ENCODE assay signal across 2 cellular contexts in the genomic region with DNA sequence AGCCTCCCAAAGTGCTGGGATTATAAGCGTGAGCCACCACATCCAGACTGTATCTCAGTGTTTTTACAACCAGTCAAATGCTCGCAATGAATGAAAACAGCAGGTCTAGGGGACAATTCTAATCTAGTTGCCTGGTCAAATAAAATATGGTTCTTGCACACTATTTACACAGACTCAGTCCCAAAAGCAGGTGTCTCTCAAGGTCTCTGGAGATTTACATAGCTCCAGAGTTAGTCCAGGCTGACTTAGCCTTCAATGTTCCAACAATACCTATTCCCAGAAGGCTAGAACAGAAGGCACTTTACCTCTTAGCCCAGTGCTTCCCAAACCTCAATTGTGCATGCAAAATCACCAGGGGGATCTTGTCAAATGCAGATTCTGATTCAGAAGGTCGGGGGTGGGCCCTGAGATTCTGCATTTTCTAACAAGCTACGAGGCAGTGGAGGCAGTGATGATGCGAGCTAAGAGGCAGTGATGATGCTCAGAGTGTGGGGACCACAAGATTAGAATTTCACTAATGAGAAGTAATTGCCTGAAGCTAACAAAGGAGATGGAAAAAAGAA.
TF ChIP-seq lines count a peak whose summit lies in the region.

No MANE protein-coding gene starts in this region.

TF ChIP-seq in GM23338, 12 proteins besides CTCF, POLR2A, EP300 and RAD21:
- TF ChIP-seq, protein P1, sequence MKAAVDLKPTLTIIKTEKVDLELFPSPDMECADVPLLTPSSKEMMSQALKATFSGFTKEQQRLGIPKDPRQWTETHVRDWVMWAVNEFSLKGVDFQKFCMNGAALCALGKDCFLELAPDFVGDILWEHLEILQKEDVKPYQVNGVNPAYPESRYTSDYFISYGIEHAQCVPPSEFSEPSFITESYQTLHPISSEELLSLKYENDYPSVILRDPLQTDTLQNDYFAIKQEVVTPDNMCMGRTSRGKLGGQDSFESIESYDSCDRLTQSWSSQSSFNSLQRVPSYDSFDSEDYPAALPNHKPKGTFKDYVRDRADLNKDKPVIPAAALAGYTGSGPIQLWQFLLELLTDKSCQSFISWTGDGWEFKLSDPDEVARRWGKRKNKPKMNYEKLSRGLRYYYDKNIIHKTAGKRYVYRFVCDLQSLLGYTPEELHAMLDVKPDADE (IDR thresholded peaks at IDR 0.05) = no peak
- TF ChIP-seq, protein P2, sequence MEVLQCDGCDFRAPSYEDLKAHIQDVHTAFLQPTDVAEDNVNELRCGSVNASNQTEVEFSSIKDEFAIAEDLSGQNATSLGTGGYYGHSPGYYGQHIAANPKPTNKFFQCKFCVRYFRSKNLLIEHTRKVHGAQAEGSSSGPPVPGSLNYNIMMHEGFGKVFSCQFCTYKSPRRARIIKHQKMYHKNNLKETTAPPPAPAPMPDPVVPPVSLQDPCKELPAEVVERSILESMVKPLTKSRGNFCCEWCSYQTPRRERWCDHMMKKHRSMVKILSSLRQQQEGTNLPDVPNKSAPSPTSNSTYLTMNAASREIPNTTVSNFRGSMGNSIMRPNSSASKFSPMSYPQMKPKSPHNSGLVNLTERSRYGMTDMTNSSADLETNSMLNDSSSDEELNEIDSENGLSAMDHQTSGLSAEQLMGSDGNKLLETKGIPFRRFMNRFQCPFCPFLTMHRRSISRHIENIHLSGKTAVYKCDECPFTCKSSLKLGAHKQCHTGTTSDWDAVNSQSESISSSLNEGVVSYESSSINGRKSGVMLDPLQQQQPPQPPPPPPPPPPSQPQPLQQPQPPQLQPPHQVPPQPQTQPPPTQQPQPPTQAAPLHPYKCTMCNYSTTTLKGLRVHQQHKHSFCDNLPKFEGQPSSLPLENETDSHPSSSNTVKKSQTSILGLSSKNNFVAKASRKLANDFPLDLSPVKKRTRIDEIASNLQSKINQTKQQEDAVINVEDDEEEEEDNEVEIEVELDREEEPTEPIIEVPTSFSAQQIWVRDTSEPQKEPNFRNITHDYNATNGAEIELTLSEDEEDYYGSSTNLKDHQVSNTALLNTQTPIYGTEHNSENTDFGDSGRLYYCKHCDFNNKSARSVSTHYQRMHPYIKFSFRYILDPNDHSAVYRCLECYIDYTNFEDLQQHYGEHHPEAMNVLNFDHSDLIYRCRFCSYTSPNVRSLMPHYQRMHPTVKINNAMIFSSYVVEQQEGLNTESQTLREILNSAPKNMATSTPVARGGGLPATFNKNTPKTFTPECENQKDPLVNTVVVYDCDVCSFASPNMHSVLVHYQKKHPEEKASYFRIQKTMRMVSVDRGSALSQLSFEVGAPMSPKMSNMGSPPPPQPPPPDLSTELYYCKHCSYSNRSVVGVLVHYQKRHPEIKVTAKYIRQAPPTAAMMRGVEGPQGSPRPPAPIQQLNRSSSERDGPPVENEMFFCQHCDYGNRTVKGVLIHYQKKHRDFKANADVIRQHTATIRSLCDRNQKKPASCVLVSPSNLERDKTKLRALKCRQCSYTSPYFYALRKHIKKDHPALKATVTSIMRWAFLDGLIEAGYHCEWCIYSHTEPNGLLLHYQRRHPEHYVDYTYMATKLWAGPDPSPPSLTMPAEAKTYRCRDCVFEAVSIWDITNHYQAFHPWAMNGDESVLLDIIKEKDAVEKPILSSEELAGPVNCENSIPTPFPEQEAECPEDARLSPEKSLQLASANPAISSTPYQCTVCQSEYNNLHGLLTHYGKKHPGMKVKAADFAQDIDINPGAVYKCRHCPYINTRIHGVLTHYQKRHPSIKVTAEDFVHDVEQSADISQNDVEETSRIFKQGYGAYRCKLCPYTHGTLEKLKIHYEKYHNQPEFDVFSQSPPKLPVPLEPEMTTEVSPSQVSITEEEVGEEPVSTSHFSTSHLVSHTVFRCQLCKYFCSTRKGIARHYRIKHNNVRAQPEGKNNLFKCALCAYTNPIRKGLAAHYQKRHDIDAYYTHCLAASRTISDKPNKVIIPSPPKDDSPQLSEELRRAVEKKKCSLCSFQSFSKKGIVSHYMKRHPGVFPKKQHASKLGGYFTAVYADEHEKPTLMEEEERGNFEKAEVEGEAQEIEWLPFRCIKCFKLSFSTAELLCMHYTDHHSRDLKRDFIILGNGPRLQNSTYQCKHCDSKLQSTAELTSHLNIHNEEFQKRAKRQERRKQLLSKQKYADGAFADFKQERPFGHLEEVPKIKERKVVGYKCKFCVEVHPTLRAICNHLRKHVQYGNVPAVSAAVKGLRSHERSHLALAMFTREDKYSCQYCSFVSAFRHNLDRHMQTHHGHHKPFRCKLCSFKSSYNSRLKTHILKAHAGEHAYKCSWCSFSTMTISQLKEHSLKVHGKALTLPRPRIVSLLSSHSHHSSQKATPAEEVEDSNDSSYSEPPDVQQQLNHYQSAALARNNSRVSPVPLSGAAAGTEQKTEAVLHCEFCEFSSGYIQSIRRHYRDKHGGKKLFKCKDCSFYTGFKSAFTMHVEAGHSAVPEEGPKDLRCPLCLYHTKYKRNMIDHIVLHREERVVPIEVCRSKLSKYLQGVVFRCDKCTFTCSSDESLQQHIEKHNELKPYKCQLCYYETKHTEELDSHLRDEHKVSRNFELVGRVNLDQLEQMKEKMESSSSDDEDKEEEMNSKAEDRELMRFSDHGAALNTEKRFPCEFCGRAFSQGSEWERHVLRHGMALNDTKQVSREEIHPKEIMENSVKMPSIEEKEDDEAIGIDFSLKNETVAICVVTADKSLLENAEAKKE (CRISPR knock-in tag; IDR thresholded peaks at IDR 0.05) = peak; percentile 3; the same call in 1 of the 2 replicates
TF ChIP-seq in GM23338: peak in this region for 1.

TF ChIP-seq in WTC11, 78 proteins besides CTCF, POLR2A, EP300 and RAD21:
- TF ChIP-seq, protein P3, sequence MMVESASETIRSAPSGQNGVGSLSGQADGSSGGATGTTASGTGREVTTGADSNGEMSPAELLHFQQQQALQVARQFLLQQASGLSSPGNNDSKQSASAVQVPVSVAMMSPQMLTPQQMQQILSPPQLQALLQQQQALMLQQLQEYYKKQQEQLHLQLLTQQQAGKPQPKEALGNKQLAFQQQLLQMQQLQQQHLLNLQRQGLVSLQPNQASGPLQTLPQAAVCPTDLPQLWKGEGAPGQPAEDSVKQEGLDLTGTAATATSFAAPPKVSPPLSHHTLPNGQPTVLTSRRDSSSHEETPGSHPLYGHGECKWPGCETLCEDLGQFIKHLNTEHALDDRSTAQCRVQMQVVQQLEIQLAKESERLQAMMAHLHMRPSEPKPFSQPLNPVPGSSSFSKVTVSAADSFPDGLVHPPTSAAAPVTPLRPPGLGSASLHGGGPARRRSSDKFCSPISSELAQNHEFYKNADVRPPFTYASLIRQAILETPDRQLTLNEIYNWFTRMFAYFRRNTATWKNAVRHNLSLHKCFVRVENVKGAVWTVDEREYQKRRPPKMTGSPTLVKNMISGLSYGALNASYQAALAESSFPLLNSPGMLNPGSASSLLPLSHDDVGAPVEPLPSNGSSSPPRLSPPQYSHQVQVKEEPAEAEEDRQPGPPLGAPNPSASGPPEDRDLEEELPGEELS (CRISPR knock-in tag; IDR thresholded peaks at IDR 0.05) = peak; percentile 7; the same call in 1 of the 2 replicates
- TF ChIP-seq SP1 (CRISPR knock-in tag; conservative IDR thresholded peaks at IDR 0.05) (peak; percentile 33), RORB (CRISPR knock-in tag; IDR thresholded peaks at IDR 0.05) (no peak)
TF ChIP-seq in WTC11: peak in this region for 2.
